ENCODE assay signal across 1 cellular context in the genomic region with DNA sequence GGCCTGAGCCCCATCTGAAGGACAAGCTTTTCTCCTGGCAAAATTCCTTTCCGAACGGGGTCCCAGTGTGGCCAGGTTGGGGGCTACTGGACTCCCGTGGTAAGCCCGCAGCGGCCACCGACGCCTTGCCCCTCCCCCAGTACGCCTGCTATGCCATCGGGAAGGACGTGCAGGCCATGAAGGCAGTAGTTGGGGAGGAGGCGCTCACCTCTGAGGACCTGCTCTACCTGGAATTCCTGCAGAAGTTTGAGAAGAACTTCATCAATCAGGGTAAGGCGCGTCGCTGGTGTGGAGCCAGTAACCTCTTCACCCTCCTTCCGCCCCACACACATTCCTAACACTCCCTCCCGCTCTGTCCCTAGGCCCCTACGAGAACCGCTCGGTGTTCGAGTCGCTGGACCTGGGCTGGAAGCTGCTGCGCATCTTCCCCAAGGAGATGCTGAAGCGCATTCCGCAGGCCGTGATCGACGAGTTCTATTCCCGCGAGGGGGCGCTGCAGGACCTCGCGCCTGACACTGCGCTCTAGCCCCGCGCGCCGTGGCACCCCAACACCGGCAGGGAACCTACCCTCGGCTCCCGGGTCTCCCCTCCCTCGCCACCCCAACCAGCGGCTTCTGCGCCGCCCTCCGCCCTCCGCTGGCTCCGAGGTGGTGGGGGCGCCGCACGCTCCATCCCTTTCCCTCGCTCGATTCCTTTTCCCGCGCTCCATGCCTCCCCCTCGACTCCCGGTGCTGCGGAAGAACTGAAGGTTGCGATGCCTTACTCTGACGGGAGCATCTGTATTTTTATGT.
TF ChIP-seq lines count a peak whose summit lies in the region.

No MANE protein-coding gene starts in this region.

TF ChIP-seq in HepG2, 621 proteins besides CTCF, POLR2A, EP300 and RAD21 (continued from another document and continues in another):
- TF ChIP-seq NFAT5 (CRISPR knock-in tag; IDR thresholded peaks at IDR 0.05), result no peak
- no peak for TF ChIP-seq ZNF883 (CRISPR knock-in tag; IDR thresholded peaks at IDR 0.05; ENCODE audit: not compliant biosample characterization)
- TF ChIP-seq ZNF639 (CRISPR knock-in tag; conservative IDR thresholded peaks at IDR 0.05), result no peak
- TF ChIP-seq TBX2 (CRISPR knock-in tag; IDR thresholded peaks at IDR 0.05; ENCODE audit: borderline replicate concordance), result peak; percentile 29; the same call in 1 of the 2 replicates
- TF ChIP-seq SSRP1 (CRISPR knock-in tag; IDR thresholded peaks at IDR 0.05), result no peak
- no peak for TF ChIP-seq IRF2 (CRISPR knock-in tag; IDR thresholded peaks at IDR 0.05)
- no peak; the same call in 1 of the 2 replicates for TF ChIP-seq IKZF5 (CRISPR knock-in tag; IDR thresholded peaks at IDR 0.05)
- TF ChIP-seq KIAA2018 (CRISPR knock-in tag; IDR thresholded peaks at IDR 0.05; ENCODE audit: borderline replicate concordance), result no peak
- 0 out of 2 replicates have a peak, but pooled peaks have one; percentile 40 for TF ChIP-seq ZNF563 (CRISPR knock-in tag; IDR thresholded peaks at IDR 0.05)
- TF ChIP-seq MLX (CRISPR knock-in tag; IDR thresholded peaks at IDR 0.05), result no peak
- TF ChIP-seq MED1 (CRISPR knock-in tag; IDR thresholded peaks at IDR 0.05), result 0 out of 2 replicates have a peak, but pooled peaks have one; percentile 22
- no peak for TF ChIP-seq ELF4 (CRISPR knock-in tag; IDR thresholded peaks at IDR 0.05; ENCODE audit: borderline replicate concordance)
- TF ChIP-seq, protein P1, sequence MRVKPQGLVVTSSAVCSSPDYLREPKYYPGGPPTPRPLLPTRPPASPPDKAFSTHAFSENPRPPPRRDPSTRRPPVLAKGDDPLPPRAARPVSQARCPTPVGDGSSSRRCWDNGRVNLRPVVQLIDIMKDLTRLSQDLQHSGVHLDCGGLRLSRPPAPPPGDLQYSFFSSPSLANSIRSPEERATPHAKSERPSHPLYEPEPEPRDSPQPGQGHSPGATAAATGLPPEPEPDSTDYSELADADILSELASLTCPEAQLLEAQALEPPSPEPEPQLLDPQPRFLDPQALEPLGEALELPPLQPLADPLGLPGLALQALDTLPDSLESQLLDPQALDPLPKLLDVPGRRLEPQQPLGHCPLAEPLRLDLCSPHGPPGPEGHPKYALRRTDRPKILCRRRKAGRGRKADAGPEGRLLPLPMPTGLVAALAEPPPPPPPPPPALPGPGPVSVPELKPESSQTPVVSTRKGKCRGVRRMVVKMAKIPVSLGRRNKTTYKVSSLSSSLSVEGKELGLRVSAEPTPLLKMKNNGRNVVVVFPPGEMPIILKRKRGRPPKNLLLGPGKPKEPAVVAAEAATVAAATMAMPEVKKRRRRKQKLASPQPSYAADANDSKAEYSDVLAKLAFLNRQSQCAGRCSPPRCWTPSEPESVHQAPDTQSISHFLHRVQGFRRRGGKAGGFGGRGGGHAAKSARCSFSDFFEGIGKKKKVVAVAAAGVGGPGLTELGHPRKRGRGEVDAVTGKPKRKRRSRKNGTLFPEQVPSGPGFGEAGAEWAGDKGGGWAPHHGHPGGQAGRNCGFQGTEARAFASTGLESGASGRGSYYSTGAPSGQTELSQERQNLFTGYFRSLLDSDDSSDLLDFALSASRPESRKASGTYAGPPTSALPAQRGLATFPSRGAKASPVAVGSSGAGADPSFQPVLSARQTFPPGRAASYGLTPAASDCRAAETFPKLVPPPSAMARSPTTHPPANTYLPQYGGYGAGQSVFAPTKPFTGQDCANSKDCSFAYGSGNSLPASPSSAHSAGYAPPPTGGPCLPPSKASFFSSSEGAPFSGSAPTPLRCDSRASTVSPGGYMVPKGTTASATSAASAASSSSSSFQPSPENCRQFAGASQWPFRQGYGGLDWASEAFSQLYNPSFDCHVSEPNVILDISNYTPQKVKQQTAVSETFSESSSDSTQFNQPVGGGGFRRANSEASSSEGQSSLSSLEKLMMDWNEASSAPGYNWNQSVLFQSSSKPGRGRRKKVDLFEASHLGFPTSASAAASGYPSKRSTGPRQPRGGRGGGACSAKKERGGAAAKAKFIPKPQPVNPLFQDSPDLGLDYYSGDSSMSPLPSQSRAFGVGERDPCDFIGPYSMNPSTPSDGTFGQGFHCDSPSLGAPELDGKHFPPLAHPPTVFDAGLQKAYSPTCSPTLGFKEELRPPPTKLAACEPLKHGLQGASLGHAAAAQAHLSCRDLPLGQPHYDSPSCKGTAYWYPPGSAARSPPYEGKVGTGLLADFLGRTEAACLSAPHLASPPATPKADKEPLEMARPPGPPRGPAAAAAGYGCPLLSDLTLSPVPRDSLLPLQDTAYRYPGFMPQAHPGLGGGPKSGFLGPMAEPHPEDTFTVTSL (CRISPR knock-in tag; IDR thresholded peaks at IDR 0.05; ENCODE audit: borderline replicate concordance), result no peak
- 0 out of 2 replicates have a peak, but pooled peaks have one; percentile 9 for TF ChIP-seq FOSL2 (CRISPR knock-in tag; IDR thresholded peaks at IDR 0.05)
- peak; percentile 82; the same call in 1 of the 2 replicates for TF ChIP-seq KDM5B (CRISPR knock-in tag; IDR thresholded peaks at IDR 0.05; ENCODE audit: borderline replicate concordance)
- no peak for TF ChIP-seq ZHX1 (CRISPR knock-in tag; IDR thresholded peaks at IDR 0.05; ENCODE audit: low read depth)
